1 cellular context compared by ENCODE assay signal in genomic region chr11:2951235-2952110, GRCh38.
TF ChIP-seq lines count a peak whose summit lies in the region.

No MANE protein-coding gene starts in this region.

TF ChIP-seq in endothelial cell of umbilical vein, 7 proteins besides CTCF, POLR2A, EP300 and RAD21:
- peak; percentile 42 for TF ChIP-seq GATA2 (IDR thresholded peaks at IDR 0.05; ENCODE audit: insufficient read depth, insufficient read length, low read depth, low read length)
- TF ChIP-seq MYC (IDR thresholded peaks at IDR 0.05; ENCODE audit: low read depth, low read length), result no peak
- TF ChIP-seq JUN (IDR thresholded peaks at IDR 0.05; ENCODE audit: borderline replicate concordance, insufficient read depth, insufficient read length, low read depth), result peak; percentile 78
- peak; percentile 74 for TF ChIP-seq FOS (IDR thresholded peaks at IDR 0.05; ENCODE audit: borderline replicate concordance, insufficient read depth, low read length)
- TF ChIP-seq POLR2AphosphoS5 (IDR thresholded peaks at IDR 0.05; ENCODE audit: insufficient read depth, low read depth, low read length), result peak; percentile 40
- peak; percentile 11 for TF ChIP-seq MAX (IDR thresholded peaks at IDR 0.05; ENCODE audit: insufficient read depth, insufficient read length)
- no peak for TF ChIP-seq EZH2 (IDR thresholded peaks at IDR 0.05; ENCODE audit: borderline replicate concordance, low read depth, low read length, severe bottlenecking)
